In the genomic region with DNA sequence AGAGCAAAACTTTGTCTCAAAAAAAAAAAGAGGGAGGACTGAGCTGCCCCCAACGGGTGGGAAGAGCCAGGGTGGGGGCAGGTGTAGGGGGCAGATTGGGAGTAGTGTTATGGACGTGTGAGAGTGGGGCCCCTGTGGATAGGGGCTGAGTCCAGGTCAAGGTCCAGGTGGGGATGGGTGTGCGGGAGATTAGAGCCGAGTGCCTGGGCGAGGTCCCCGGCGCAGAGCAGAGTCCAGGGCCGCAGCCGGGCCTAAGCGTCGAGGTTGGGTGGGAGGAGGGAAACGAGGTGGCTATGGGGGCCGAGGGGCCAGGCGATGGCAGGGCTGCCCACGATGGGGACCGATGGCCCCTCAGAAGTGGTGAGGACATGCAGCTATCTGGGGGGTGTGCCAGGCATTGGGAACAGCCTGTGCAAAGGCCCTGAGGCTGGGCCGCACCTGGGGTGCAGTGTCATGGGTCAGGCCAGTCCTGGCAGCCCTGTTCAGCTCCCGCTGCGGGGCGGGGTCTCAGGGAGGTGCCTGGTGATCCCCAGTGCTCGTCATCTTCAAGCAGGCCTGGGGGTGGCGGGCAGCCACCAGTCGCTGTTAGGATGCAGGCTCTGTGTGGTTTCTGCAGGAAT, we compare ENCODE assay signal across 1 cellular context.
A peak's percentile ranks its signal among the peaks of the same experiment; 100 is the strongest.
TF ChIP-seq lines count a peak whose summit lies in the region.

No MANE protein-coding gene starts in this region.

TF ChIP-seq in HepG2, 621 proteins besides CTCF, POLR2A, EP300 and RAD21 (continued from another document and continues in another):
- TF ChIP-seq, protein P1, sequence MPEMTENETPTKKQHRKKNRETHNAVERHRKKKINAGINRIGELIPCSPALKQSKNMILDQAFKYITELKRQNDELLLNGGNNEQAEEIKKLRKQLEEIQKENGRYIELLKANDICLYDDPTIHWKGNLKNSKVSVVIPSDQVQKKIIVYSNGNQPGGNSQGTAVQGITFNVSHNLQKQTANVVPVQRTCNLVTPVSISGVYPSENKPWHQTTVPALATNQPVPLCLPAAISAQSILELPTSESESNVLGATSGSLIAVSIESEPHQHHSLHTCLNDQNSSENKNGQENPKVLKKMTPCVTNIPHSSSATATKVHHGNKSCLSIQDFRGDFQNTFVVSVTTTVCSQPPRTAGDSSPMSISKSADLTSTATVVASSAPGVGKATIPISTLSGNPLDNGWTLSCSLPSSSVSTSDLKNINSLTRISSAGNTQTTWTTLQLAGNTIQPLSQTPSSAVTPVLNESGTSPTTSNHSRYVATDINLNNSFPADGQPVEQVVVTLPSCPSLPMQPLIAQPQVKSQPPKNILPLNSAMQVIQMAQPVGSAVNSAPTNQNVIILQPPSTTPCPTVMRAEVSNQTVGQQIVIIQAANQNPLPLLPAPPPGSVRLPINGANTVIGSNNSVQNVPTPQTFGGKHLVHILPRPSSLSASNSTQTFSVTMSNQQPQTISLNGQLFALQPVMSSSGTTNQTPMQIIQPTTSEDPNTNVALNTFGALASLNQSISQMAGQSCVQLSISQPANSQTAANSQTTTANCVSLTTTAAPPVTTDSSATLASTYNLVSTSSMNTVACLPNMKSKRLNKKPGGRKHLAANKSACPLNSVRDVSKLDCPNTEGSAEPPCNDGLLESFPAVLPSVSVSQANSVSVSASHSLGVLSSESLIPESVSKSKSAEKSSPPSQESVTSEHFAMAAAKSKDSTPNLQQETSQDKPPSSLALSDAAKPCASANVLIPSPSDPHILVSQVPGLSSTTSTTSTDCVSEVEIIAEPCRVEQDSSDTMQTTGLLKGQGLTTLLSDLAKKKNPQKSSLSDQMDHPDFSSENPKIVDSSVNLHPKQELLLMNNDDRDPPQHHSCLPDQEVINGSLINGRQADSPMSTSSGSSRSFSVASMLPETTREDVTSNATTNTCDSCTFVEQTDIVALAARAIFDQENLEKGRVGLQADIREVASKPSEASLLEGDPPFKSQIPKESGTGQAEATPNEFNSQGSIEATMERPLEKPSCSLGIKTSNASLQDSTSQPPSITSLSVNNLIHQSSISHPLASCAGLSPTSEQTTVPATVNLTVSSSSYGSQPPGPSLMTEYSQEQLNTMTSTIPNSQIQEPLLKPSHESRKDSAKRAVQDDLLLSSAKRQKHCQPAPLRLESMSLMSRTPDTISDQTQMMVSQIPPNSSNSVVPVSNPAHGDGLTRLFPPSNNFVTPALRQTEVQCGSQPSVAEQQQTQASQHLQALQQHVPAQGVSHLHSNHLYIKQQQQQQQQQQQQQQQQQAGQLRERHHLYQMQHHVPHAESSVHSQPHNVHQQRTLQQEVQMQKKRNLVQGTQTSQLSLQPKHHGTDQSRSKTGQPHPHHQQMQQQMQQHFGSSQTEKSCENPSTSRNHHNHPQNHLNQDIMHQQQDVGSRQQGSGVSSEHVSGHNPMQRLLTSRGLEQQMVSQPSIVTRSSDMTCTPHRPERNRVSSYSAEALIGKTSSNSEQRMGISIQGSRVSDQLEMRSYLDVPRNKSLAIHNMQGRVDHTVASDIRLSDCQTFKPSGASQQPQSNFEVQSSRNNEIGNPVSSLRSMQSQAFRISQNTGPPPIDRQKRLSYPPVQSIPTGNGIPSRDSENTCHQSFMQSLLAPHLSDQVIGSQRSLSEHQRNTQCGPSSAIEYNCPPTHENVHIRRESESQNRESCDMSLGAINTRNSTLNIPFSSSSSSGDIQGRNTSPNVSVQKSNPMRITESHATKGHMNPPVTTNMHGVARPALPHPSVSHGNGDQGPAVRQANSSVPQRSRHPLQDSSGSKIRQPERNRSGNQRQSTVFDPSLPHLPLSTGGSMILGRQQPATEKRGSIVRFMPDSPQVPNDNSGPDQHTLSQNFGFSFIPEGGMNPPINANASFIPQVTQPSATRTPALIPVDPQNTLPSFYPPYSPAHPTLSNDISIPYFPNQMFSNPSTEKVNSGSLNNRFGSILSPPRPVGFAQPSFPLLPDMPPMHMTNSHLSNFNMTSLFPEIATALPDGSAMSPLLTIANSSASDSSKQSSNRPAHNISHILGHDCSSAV (CRISPR knock-in tag; IDR thresholded peaks at IDR 0.05; ENCODE audit: borderline replicate concordance) = no peak
- TF ChIP-seq, protein P2, sequence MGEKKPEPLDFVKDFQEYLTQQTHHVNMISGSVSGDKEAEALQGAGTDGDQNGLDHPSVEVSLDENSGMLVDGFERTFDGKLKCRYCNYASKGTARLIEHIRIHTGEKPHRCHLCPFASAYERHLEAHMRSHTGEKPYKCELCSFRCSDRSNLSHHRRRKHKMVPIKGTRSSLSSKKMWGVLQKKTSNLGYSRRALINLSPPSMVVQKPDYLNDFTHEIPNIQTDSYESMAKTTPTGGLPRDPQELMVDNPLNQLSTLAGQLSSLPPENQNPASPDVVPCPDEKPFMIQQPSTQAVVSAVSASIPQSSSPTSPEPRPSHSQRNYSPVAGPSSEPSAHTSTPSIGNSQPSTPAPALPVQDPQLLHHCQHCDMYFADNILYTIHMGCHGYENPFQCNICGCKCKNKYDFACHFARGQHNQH (CRISPR knock-in tag; IDR thresholded peaks at IDR 0.05) = peak; percentile 91
- TF ChIP-seq CREB1 (IDR thresholded peaks at IDR 0.05) = no peak; the same call in 1 of the 2 replicates
- peak; percentile 67; the same call in 1 of the 2 replicates for TF ChIP-seq CREB1 (CRISPR knock-in tag; IDR thresholded peaks at IDR 0.05)
- peak; percentile 82; the same call in 1 of the 2 replicates for TF ChIP-seq HOXD1 (CRISPR knock-in tag; IDR thresholded peaks at IDR 0.05)
- TF ChIP-seq EEA1 (CRISPR knock-in tag; IDR thresholded peaks at IDR 0.05; ENCODE audit: borderline replicate concordance) = peak; percentile 42; the same call in 1 of the 2 replicates
- TF ChIP-seq, protein P3, sequence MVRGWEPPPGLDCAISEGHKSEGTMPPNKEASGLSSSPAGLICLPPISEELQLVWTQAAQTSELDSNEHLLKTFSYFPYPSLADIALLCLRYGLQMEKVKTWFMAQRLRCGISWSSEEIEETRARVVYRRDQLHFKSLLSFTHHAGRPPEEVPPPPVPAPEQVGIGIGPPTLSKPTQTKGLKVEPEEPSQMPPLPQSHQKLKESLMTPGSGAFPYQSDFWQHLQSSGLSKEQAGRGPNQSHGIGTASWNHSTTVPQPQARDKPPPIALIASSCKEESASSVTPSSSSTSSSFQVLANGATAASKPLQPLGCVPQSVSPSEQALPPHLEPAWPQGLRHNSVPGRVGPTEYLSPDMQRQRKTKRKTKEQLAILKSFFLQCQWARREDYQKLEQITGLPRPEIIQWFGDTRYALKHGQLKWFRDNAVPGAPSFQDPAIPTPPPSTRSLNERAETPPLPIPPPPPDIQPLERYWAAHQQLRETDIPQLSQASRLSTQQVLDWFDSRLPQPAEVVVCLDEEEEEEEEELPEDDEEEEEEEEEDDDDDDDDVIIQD (CRISPR knock-in tag; IDR thresholded peaks at IDR 0.05; ENCODE audit: low read depth) = peak; percentile 73; the same call in 1 of the 2 replicates
- TF ChIP-seq, protein P4, sequence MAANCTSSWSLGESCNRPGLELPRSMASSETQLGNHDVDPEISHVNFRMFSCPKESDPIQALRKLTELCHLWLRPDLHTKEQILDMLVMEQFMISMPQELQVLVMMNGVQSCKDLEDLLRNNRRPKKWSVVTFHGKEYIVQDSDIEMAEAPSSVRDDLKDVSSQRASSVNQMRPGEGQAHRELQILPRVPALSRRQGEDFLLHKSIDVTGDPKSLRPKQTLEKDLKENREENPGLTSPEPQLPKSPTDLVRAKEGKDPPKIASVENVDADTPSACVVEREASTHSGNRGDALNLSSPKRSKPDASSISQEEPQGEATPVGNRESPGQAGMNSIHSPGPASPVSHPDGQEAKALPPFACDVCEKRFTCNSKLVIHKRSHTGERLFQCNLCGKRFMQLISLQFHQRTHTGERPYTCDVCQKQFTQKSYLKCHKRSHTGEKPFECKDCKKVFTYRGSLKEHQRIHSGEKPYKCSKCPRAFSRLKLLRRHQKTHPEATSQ (CRISPR knock-in tag; IDR thresholded peaks at IDR 0.05; ENCODE audit: borderline replicate concordance) = peak; percentile 87; the same call in 1 of the 2 replicates
- peak; percentile 90 for TF ChIP-seq MED1 (CRISPR knock-in tag; IDR thresholded peaks at IDR 0.05)
- TF ChIP-seq SATB2 (CRISPR knock-in tag; IDR thresholded peaks at IDR 0.05) = no peak
- TF ChIP-seq, protein P5, sequence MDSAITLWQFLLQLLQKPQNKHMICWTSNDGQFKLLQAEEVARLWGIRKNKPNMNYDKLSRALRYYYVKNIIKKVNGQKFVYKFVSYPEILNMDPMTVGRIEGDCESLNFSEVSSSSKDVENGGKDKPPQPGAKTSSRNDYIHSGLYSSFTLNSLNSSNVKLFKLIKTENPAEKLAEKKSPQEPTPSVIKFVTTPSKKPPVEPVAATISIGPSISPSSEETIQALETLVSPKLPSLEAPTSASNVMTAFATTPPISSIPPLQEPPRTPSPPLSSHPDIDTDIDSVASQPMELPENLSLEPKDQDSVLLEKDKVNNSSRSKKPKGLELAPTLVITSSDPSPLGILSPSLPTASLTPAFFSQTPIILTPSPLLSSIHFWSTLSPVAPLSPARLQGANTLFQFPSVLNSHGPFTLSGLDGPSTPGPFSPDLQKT (CRISPR knock-in tag; IDR thresholded peaks at IDR 0.05; ENCODE audit: borderline replicate concordance) = no peak
- TF ChIP-seq ZSCAN9 (CRISPR knock-in tag; IDR thresholded peaks at IDR 0.05; ENCODE audit: borderline replicate concordance) = peak; percentile 67; the same call in 1 of the 2 replicates
- TF ChIP-seq ZNF670 (CRISPR knock-in tag; IDR thresholded peaks at IDR 0.05; ENCODE audit: borderline replicate concordance) = no peak; the same call in none of the 2 replicates
- peak; percentile 81 for TF ChIP-seq DMAP1 (CRISPR knock-in tag; IDR thresholded peaks at IDR 0.05)
- peak; percentile 78; the same call in 1 of the 2 replicates for TF ChIP-seq ZNF224 (CRISPR knock-in tag; IDR thresholded peaks at IDR 0.05)
- no peak for TF ChIP-seq ZNF138 (CRISPR knock-in tag; IDR thresholded peaks at IDR 0.05; ENCODE audit: low read depth)
- TF ChIP-seq, protein P6, sequence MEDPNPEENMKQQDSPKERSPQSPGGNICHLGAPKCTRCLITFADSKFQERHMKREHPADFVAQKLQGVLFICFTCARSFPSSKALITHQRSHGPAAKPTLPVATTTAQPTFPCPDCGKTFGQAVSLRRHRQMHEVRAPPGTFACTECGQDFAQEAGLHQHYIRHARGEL (CRISPR knock-in tag; IDR thresholded peaks at IDR 0.05) = no peak
- peak; percentile 64 for TF ChIP-seq TBL1XR1 (IDR thresholded peaks at IDR 0.05; ENCODE audit: borderline replicate concordance, low read length, partially characterized antibody)
- TF ChIP-seq ZNF616 (CRISPR knock-in tag; IDR thresholded peaks at IDR 0.05; ENCODE audit: low read depth) = no peak
- TF ChIP-seq, protein P7, sequence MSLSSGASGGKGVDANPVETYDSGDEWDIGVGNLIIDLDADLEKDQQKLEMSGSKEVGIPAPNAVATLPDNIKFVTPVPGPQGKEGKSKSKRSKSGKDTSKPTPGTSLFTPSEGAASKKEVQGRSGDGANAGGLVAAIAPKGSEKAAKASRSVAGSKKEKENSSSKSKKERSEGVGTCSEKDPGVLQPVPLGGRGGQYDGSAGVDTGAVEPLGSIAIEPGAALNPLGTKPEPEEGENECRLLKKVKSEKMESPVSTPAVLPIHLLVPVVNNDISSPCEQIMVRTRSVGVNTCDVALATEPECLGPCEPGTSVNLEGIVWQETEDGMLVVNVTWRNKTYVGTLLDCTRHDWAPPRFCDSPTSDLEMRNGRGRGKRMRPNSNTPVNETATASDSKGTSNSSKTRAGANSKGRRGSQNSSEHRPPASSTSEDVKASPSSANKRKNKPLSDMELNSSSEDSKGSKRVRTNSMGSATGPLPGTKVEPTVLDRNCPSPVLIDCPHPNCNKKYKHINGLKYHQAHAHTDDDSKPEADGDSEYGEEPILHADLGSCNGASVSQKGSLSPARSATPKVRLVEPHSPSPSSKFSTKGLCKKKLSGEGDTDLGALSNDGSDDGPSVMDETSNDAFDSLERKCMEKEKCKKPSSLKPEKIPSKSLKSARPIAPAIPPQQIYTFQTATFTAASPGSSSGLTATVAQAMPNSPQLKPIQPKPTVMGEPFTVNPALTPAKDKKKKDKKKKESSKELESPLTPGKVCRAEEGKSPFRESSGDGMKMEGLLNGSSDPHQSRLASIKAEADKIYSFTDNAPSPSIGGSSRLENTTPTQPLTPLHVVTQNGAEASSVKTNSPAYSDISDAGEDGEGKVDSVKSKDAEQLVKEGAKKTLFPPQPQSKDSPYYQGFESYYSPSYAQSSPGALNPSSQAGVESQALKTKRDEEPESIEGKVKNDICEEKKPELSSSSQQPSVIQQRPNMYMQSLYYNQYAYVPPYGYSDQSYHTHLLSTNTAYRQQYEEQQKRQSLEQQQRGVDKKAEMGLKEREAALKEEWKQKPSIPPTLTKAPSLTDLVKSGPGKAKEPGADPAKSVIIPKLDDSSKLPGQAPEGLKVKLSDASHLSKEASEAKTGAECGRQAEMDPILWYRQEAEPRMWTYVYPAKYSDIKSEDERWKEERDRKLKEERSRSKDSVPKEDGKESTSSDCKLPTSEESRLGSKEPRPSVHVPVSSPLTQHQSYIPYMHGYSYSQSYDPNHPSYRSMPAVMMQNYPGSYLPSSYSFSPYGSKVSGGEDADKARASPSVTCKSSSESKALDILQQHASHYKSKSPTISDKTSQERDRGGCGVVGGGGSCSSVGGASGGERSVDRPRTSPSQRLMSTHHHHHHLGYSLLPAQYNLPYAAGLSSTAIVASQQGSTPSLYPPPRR (CRISPR knock-in tag; IDR thresholded peaks at IDR 0.05; ENCODE audit: borderline replicate concordance) = peak; percentile 85
- TF ChIP-seq SNRNP70 (IDR thresholded peaks at IDR 0.05; ENCODE audit: low read depth, low read length) = no peak
- 0 out of 2 replicates have a peak, but pooled peaks have one; percentile 57 for TF ChIP-seq NRL (CRISPR knock-in tag; IDR thresholded peaks at IDR 0.05; ENCODE audit: borderline replicate concordance)
- no peak for TF ChIP-seq ZNF225 (CRISPR knock-in tag; IDR thresholded peaks at IDR 0.05)
- TF ChIP-seq MAFG (CRISPR knock-in tag; IDR thresholded peaks at IDR 0.05) = no peak
- TF ChIP-seq PHB2 (IDR thresholded peaks at IDR 0.05; ENCODE audit: partially characterized antibody) = no peak
- peak; percentile 85 for TF ChIP-seq MIXL1 (CRISPR knock-in tag; IDR thresholded peaks at IDR 0.05)
- TF ChIP-seq, protein P8, sequence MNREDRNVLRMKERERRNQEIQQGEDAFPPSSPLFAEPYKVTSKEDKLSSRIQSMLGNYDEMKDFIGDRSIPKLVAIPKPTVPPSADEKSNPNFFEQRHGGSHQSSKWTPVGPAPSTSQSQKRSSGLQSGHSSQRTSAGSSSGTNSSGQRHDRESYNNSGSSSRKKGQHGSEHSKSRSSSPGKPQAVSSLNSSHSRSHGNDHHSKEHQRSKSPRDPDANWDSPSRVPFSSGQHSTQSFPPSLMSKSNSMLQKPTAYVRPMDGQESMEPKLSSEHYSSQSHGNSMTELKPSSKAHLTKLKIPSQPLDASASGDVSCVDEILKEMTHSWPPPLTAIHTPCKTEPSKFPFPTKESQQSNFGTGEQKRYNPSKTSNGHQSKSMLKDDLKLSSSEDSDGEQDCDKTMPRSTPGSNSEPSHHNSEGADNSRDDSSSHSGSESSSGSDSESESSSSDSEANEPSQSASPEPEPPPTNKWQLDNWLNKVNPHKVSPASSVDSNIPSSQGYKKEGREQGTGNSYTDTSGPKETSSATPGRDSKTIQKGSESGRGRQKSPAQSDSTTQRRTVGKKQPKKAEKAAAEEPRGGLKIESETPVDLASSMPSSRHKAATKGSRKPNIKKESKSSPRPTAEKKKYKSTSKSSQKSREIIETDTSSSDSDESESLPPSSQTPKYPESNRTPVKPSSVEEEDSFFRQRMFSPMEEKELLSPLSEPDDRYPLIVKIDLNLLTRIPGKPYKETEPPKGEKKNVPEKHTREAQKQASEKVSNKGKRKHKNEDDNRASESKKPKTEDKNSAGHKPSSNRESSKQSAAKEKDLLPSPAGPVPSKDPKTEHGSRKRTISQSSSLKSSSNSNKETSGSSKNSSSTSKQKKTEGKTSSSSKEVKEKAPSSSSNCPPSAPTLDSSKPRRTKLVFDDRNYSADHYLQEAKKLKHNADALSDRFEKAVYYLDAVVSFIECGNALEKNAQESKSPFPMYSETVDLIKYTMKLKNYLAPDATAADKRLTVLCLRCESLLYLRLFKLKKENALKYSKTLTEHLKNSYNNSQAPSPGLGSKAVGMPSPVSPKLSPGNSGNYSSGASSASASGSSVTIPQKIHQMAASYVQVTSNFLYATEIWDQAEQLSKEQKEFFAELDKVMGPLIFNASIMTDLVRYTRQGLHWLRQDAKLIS (CRISPR knock-in tag; IDR thresholded peaks at IDR 0.05) = no peak
